Comparison of ENCODE assay signal across 1 cellular context in the genomic region with DNA sequence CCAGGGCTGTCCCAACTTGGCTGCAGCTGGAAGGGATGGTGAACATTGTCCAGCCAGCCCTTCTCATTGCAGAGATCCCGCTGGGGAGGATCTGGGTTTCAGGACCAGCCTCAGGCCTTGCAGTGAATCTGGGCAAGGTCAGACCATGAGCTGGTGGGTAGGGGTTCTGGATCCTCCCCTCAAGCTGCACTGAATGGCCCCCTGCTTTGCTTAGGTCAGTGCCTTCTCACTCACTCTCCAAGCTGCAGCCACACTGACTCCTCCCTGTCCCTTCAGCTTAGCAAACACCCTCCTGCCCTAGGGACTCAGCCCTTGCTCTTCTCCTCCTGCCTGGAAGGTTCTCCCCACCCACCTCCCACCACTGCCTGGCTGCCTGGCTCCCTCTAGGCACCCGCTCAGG.
TF ChIP-seq lines count a peak whose summit lies in the region.

No MANE protein-coding gene starts in this region.

TF ChIP-seq in HEK293, 187 proteins besides CTCF, POLR2A, EP300 and RAD21 (continued from another document):
- TF ChIP-seq PRDM10 (tag by site-specific recombination; IDR thresholded peaks at IDR 0.05) (peak; percentile 54; the same call in 1 of the 2 replicates), ZNF341 (tag by site-specific recombination; IDR thresholded peaks at IDR 0.05; ENCODE audit: low read depth) (peak; percentile 15; the same call in 1 of the 2 replicates), ZNF701 (tag by site-specific recombination; IDR thresholded peaks at IDR 0.05) (no peak)
